Comparison of ENCODE assay signal across 12 cellular contexts in the genomic region with DNA sequence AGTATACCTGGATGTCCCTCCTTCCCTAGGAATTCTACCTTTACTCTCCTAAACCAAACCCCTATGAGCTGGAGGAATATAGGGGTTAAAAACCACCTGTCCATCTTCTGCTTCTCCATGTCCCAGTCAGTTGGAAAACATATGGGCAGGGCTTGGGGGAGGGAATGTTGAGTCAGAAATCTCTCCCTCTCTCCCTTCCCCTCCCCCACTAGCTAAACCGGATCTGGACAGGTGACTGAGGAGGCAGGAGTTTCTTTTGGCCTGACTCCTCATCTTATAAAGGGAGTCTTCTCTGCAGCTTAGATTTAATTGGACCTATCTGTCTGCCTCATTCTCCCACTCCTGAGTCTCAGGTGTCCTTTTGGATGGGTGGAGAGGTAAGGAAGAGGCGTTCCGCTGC. TPM values are rescaled to one million over a fixed set of nuclear protein-coding genes. Genes with fewer than 3 reads are reported as not detected.
A peak's percentile ranks its signal among the peaks of the same experiment; 100 is the strongest.
DNase-seq lines count a peak whose midpoint lies in the region; ATAC-seq and TF ChIP-seq lines count a peak whose summit lies in the region.
"Had no signal": no experiment of that assay in that cellular context is flagged by ENCODE, and none has a peak within 500 bp of the region (broad histone marks: within the 10 kb centered on the region; RNA-seq: fewer than 3 reads in every experiment).

No MANE protein-coding gene starts in this region.

- TF ChIP-seq CTCF in esophagus squamous epithelium (IDR thresholded peaks at IDR 0.05): no peak
- TF ChIP-seq CTCF in transverse colon (IDR thresholded peaks at IDR 0.05): no peak

- DNase-seq in NCI-H82 (lab: John Stamatoyannopoulos, UW) (peak; percentile 44), NCI-H82 treated with DMSO at 0.1 percent for 48 hours (lab: John Stamatoyannopoulos, UW; ENCODE audit: unreplicated experiment) (no peak), esophagus squamous epithelium (lab: John Stamatoyannopoulos, UW) (no peak), transverse colon (peak; percentile 57), NCI-H524 (lab: John Stamatoyannopoulos, UW) (no peak)
- DNase-seq: activated CD8-positive, alpha-beta T cell treated with anti-CD3 and anti-CD28 coated beads, Interleukin-2, amount 10 ng/mL, durations not matched to agents 7 days and 5 days; activated naive CD4-positive, alpha-beta T cell; central memory CD4-positive, alpha-beta T cell; OCI-M1 had no signal

- 78% methylated on average over 3 of the region's 3 CpGs for WGBS in esophagus squamous epithelium, 2 donors
- 79% methylated on average over 3 of the region's 3 CpGs; no CpG with 5 or more reads in 1 of the 2 donors for WGBS in transverse colon (ENCODE audit: low coverage in 1 of 2), 2 donors

- no peak for ATAC-seq in SK-N-SH treated with all-trans-retinoic acid at 6 μM for 48 hours
- ATAC-seq: activated CD8-positive, alpha-beta T cell treated with anti-CD3 and anti-CD28 coated beads, Interleukin-2, amount 10 ng/mL, durations not matched to agents 7 days and 5 days; sciatic nerve had no signal

- H3K4me1 ChIP-seq in esophagus squamous epithelium: peaks cover 0 to 60% (median 0%) of the 10 kb centered on the region in 3 donors
- H3K4me1 ChIP-seq in transverse colon: peaks cover 3 to 53% (median 31%) of the 10 kb centered on the region in 4 donors

- intact Hi-C loops in esophagus squamous epithelium (cut with DNase I): no loop called here
- intact Hi-C loops in transverse colon (cut with DNase I; ENCODE audit: low total_unique reads): no loop called here

- H3K9me3 ChIP-seq in esophagus squamous epithelium: no peaks in the 10 kb centered on the region
- H3K9me3 ChIP-seq in transverse colon: no peaks in the 10 kb centered on the region
- H3K9me3 ChIP-seq: thoracic aorta had no signal

- no peaks in the 10 kb centered on the region for H3K27me3 ChIP-seq in esophagus squamous epithelium
- H3K27me3 ChIP-seq in transverse colon: no peaks in the 10 kb centered on the region

- in situ Hi-C loops in transverse colon (cut with MboI; ENCODE audit: low pct_ligation_motif_present in 1 of 4, low pct_unique_long_range_greater_than_20kb in 1 of 4, low sequenced_read_pairs in 3 of 4): no loop called here

- TF ChIP-seq EP300 in transverse colon (IDR thresholded peaks at IDR 0.05; ENCODE audit: low read depth): peak; percentile 13

- TF ChIP-seq POLR2A in esophagus squamous epithelium (IDR thresholded peaks at IDR 0.05) (no peak), transverse colon (IDR thresholded peaks at IDR 0.05) (no peak)

- H3K27ac ChIP-seq in esophagus squamous epithelium: peak overlapping the region; percentile 42 to 72 (median 62)
- peak overlapping the region; percentile 65 to 94 (median 72) for H3K27ac ChIP-seq in transverse colon
- H3K27ac ChIP-seq: thoracic aorta had no signal

- H3K4me3 ChIP-seq in esophagus squamous epithelium (no peak overlapping the region), transverse colon (no peak overlapping the region)
- H3K4me3 ChIP-seq: thoracic aorta had no signal

- H3K36me3 ChIP-seq in esophagus squamous epithelium (peaks cover 0 to 85% (median 0%) of the 10 kb centered on the region in 3 donors), transverse colon (peaks cover 0 to 8% (median 0%) of the 10 kb centered on the region in 4 donors)
- H3K36me3 ChIP-seq: thoracic aorta had no signal

TF ChIP-seq in SK-N-SH treated with all-trans-retinoic acid at 6 μM for 48 hours, 23 proteins besides CTCF, POLR2A, EP300 and RAD21:
- no peak for TF ChIP-seq SNAI2 (CRISPR knock-in tag; IDR thresholded peaks at IDR 0.05)
- TF ChIP-seq, protein P1, sequence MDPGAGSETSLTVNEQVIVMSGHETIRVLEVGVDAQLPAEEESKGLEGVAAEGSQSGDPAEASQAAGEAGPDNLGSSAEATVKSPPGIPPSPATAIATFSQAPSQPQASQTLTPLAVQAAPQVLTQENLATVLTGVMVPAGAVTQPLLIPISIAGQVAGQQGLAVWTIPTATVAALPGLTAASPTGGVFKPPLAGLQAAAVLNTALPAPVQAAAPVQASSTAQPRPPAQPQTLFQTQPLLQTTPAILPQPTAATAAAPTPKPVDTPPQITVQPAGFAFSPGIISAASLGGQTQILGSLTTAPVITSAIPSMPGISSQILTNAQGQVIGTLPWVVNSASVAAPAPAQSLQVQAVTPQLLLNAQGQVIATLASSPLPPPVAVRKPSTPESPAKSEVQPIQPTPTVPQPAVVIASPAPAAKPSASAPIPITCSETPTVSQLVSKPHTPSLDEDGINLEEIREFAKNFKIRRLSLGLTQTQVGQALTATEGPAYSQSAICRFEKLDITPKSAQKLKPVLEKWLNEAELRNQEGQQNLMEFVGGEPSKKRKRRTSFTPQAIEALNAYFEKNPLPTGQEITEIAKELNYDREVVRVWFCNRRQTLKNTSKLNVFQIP (CRISPR knock-in tag; IDR thresholded peaks at IDR 0.05; ENCODE audit: borderline replicate concordance, low read depth): no peak
- no peak for TF ChIP-seq ZNF565 (CRISPR knock-in tag; conservative IDR thresholded peaks at IDR 0.05; ENCODE audit: low read depth)
- TF ChIP-seq BACH2 (CRISPR knock-in tag; IDR thresholded peaks at IDR 0.05; ENCODE audit: borderline replicate concordance): no peak
- no peak for TF ChIP-seq ZNF8 (CRISPR knock-in tag; IDR thresholded peaks at IDR 0.05)
- no peak for TF ChIP-seq CSDC2 (CRISPR knock-in tag; IDR thresholded peaks at IDR 0.05)
- TF ChIP-seq TOX (CRISPR knock-in tag; IDR thresholded peaks at IDR 0.05; ENCODE audit: borderline replicate concordance): no peak
- TF ChIP-seq, protein P2, sequence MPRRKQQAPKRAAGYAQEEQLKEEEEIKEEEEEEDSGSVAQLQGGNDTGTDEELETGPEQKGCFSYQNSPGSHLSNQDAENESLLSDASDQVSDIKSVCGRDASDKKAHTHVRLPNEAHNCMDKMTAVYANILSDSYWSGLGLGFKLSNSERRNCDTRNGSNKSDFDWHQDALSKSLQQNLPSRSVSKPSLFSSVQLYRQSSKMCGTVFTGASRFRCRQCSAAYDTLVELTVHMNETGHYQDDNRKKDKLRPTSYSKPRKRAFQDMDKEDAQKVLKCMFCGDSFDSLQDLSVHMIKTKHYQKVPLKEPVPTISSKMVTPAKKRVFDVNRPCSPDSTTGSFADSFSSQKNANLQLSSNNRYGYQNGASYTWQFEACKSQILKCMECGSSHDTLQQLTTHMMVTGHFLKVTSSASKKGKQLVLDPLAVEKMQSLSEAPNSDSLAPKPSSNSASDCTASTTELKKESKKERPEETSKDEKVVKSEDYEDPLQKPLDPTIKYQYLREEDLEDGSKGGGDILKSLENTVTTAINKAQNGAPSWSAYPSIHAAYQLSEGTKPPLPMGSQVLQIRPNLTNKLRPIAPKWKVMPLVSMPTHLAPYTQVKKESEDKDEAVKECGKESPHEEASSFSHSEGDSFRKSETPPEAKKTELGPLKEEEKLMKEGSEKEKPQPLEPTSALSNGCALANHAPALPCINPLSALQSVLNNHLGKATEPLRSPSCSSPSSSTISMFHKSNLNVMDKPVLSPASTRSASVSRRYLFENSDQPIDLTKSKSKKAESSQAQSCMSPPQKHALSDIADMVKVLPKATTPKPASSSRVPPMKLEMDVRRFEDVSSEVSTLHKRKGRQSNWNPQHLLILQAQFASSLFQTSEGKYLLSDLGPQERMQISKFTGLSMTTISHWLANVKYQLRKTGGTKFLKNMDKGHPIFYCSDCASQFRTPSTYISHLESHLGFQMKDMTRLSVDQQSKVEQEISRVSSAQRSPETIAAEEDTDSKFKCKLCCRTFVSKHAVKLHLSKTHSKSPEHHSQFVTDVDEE (CRISPR knock-in tag; IDR thresholded peaks at IDR 0.05): no peak
- no peak for TF ChIP-seq ESRRG (CRISPR knock-in tag; IDR thresholded peaks at IDR 0.05)
- TF ChIP-seq, protein P3, sequence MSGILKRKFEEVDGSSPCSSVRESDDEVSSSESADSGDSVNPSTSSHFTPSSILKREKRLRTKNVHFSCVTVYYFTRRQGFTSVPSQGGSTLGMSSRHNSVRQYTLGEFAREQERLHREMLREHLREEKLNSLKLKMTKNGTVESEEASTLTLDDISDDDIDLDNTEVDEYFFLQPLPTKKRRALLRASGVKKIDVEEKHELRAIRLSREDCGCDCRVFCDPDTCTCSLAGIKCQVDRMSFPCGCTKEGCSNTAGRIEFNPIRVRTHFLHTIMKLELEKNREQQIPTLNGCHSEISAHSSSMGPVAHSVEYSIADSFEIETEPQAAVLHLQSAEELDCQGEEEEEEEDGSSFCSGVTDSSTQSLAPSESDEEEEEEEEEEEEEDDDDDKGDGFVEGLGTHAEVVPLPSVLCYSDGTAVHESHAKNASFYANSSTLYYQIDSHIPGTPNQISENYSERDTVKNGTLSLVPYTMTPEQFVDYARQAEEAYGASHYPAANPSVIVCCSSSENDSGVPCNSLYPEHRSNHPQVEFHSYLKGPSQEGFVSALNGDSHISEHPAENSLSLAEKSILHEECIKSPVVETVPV (CRISPR knock-in tag; IDR thresholded peaks at IDR 0.05): no peak
- TF ChIP-seq RARB (CRISPR knock-in tag; IDR thresholded peaks at IDR 0.05): no peak
- TF ChIP-seq GLIS3 (CRISPR knock-in tag; IDR thresholded peaks at IDR 0.05): no peak
- TF ChIP-seq ZNF70 (CRISPR knock-in tag; IDR thresholded peaks at IDR 0.05): no peak

RNA-seq across cellular contexts. Expression of a gene that starts 6.1 kb away (rescaled TPM):
- total RNA-seq in esophagus squamous epithelium (100 to 1,000 TPM in 1 of 4 donors, 10 to 100 TPM in 3; 36.0 to 125 (median 82.8) TPM), transverse colon (100 to 1,000 TPM; 270 to 634 (median 340) TPM)

RNA-seq across cellular contexts. Expression of a gene that starts 18.3 kb away (rescaled TPM):
- total RNA-seq in esophagus squamous epithelium (100 to 1,000 TPM in 3 of 4 donors, 10 to 100 TPM in 1; 89.3 to 206 (median 176) TPM), transverse colon (10 to 100 TPM; 22.1 to 63.0 (median 44.8) TPM)

RNA-seq across cellular contexts. Expression of a gene that starts 30.3 kb away (rescaled TPM):
- total RNA-seq in esophagus squamous epithelium (1,000 to 10,000 TPM in 3 of 4 donors, 100 to 1,000 TPM in 1; 966 to 4,641 (median 3,066) TPM), transverse colon (1,000 to 10,000 TPM in 2 of 4 donors, 100 to 1,000 TPM in 2; 841 to 2,950 (median 1,684) TPM)

RNA-seq across cellular contexts. Expression of a gene that starts 32.0 kb away (rescaled TPM):
- total RNA-seq in esophagus squamous epithelium (1 to 10 TPM; 1.5 to 3.8 (median 2.3) TPM), transverse colon (10 to 100 TPM in 1 of 4 donors, 1 to 10 TPM in 3; 3.7 to 10.1 (median 4.5) TPM)

RNA-seq across cellular contexts. Expression of a gene that starts 42.0 kb away (rescaled TPM):
- total RNA-seq in esophagus squamous epithelium: 10 to 100 TPM; 42.6 to 70.8 (median 62.5) TPM
- total RNA-seq in transverse colon: 100 to 1,000 TPM in 2 of 4 donors, 10 to 100 TPM in 2; 94.2 to 133 (median 97.9) TPM

Comparison
In these comparisons a context has a peak if more than half of its experiments do, and no peak if none do; other contexts are left out.
1. DNase-seq: peak in NCI-H82 (single experiment) and transverse colon (single experiment); none in NCI-H82 treated with DMSO at 0.1 percent for 48 hours (single experiment), esophagus squamous epithelium (single experiment) and NCI-H524 (0 of 2).